12 cellular contexts compared by ENCODE assay signal in genomic region chr11:69954756-69955155, GRCh38.
DNase-seq lines count a peak whose midpoint lies in the region; ATAC-seq and TF ChIP-seq lines count a peak whose summit lies in the region.
"Had no signal": no experiment of that assay in that cellular context is flagged by ENCODE, and none has a peak within 500 bp of the region (broad histone marks: within the 10 kb centered on the region; RNA-seq: fewer than 3 reads in every experiment).

No MANE protein-coding gene starts in this region.

- H3K9me3 ChIP-seq in left ventricle myocardium inferior (replicated peaks) (peaks cover 14% of the 10 kb centered on the region), RWPE2 (ENCODE audit: severe bottlenecking) (no peaks in the 10 kb centered on the region), spleen (peaks cover 0 to 27% (median 17%) of the 10 kb centered on the region in 8 donors)

- no peaks in the 10 kb centered on the region for H3K36me3 ChIP-seq in left ventricle myocardium inferior
- no peaks in the 10 kb centered on the region for H3K36me3 ChIP-seq in RWPE2 (ENCODE audit: low read depth)
- no peaks in the 10 kb centered on the region for H3K36me3 ChIP-seq in spleen

- no peak overlapping the region for H3K27ac ChIP-seq in left ventricle myocardium inferior (replicated peaks)
- no peak overlapping the region for H3K27ac ChIP-seq in RWPE2 (ENCODE audit: poor library complexity, severe bottlenecking)
- H3K27ac ChIP-seq in spleen, result no peak overlapping the region
- H3K27ac ChIP-seq: C4-2B had no signal

- H3K4me3 ChIP-seq in left ventricle myocardium inferior, result no peak overlapping the region
- no peak overlapping the region for H3K4me3 ChIP-seq in RWPE2 (ENCODE audit: severe bottlenecking)
- H3K4me3 ChIP-seq in spleen, result no peak overlapping the region

- H3K27me3 ChIP-seq in left ventricle myocardium inferior (ENCODE audit: low read depth), result peaks cover 40% of the 10 kb centered on the region
- H3K27me3 ChIP-seq in RWPE2 (ENCODE audit: insufficient read depth, poor library complexity, severe bottlenecking), result no peaks in the 10 kb centered on the region
- peaks cover 0 to 48% (median 0%) of the 10 kb centered on the region in 7 donors for H3K27me3 ChIP-seq in spleen (replicated peaks in 1 of 7)

- intact Hi-C loops in left ventricle myocardium superior (cut with micrococcal nuclease) (no loop called here), left ventricle myocardium inferior (cut with micrococcal nuclease) (no loop called here), spleen (cut with DNase I; ENCODE audit: low total_unique reads) (no loop called here)

- TF ChIP-seq POLR2A in spleen (IDR thresholded peaks at IDR 0.05), result no peak

- TF ChIP-seq CTCF in left ventricle myocardium inferior (IDR thresholded peaks at IDR 0.05; ENCODE audit: borderline replicate concordance) (no peak), RWPE2 (IDR thresholded peaks at IDR 0.05; ENCODE audit: poor library complexity, severe bottlenecking) (no peak), spleen (IDR thresholded peaks at IDR 0.05 in 8 of 11, conservative IDR thresholded peaks at IDR 0.05 in 3 of 11) (no peak)

- ATAC-seq in left ventricle myocardium superior (no peak), RWPE2 (ENCODE audit: low read depth) (no peak), HG02642 (IDR thresholded peaks at IDR 0.05; ENCODE audit: poor library complexity, unreplicated experiment) (no peak)
- ATAC-seq: HCT116 had no signal

- H3K4me1 ChIP-seq in left ventricle myocardium inferior, result no peaks in the 10 kb centered on the region
- H3K4me1 ChIP-seq in RWPE2 (ENCODE audit: insufficient read depth, poor library complexity, severe bottlenecking), result peaks cover 5% of the 10 kb centered on the region
- no peaks in the 10 kb centered on the region for H3K4me1 ChIP-seq in spleen

- DNase-seq in left ventricle myocardium superior (peak; percentile 13), left ventricle myocardium inferior (no peak), RWPE2 (ENCODE audit: low spot score) (peak; percentile 28), spleen (peak; percentile 29), activated gamma-delta T cell (lab: John Stamatoyannopoulos, UW) (no peak), NCI-H2171 (lab: John Stamatoyannopoulos, UW) (no peak)
- DNase-seq: CD4-positive, alpha-beta memory T cell; DND-41; GDM1 had no signal

- WGBS in spleen, 5 donors, result 83 to 87% (median 84%) methylated on average over 12 of the region's 12 CpGs

Comparison
In these comparisons a context has a peak if more than half of its experiments do, and no peak if none do; other contexts are left out.
1. DNase-seq: peak in left ventricle myocardium superior (single experiment), RWPE2 (single experiment) and spleen (single experiment); none in left ventricle myocardium inferior (single experiment), activated gamma-delta T cell (single experiment) and NCI-H2171 (single experiment).